Comparison of ENCODE assay signal across 1 cellular context in genomic region chr1:54018635-54019034, GRCh38.
TF ChIP-seq lines count a peak whose summit lies in the region.

No MANE protein-coding gene starts in this region.

TF ChIP-seq in HepG2, 621 proteins besides CTCF, POLR2A, EP300 and RAD21:
- no peak for TF ChIP-seq ZNF816 (CRISPR knock-in tag; IDR thresholded peaks at IDR 0.05; ENCODE audit: borderline replicate concordance)
- TF ChIP-seq NCOA1 (CRISPR knock-in tag; IDR thresholded peaks at IDR 0.05), result no peak
- TF ChIP-seq HBP1 (CRISPR knock-in tag; IDR thresholded peaks at IDR 0.05; ENCODE audit: low read depth), result no peak
- no peak for TF ChIP-seq ZNF773 (CRISPR knock-in tag; IDR thresholded peaks at IDR 0.05; ENCODE audit: borderline replicate concordance)
- TF ChIP-seq NCOR1 (IDR thresholded peaks at IDR 0.05; ENCODE audit: borderline replicate concordance, low read length), result no peak
- no peak for TF ChIP-seq AFF4 (CRISPR knock-in tag; IDR thresholded peaks at IDR 0.05)
- no peak for TF ChIP-seq NRL (CRISPR knock-in tag; IDR thresholded peaks at IDR 0.05; ENCODE audit: borderline replicate concordance)
- no peak for TF ChIP-seq BRF2 (CRISPR knock-in tag; IDR thresholded peaks at IDR 0.05)
- TF ChIP-seq DMTF1 (CRISPR knock-in tag; IDR thresholded peaks at IDR 0.05), result no peak
- TF ChIP-seq GLI4 (CRISPR knock-in tag; IDR thresholded peaks at IDR 0.05; ENCODE audit: borderline replicate concordance), result no peak
- TF ChIP-seq ASH2L (IDR thresholded peaks at IDR 0.05; ENCODE audit: insufficient read length, low read depth, low read length), result no peak
- no peak for TF ChIP-seq ZNF451 (CRISPR knock-in tag; IDR thresholded peaks at IDR 0.05)
- TF ChIP-seq ARNT2 (CRISPR knock-in tag; IDR thresholded peaks at IDR 0.05; ENCODE audit: low read depth), result no peak
- no peak for TF ChIP-seq ZNF510 (CRISPR knock-in tag; IDR thresholded peaks at IDR 0.05; ENCODE audit: low read depth)
- TF ChIP-seq ZNF777 (CRISPR knock-in tag; IDR thresholded peaks at IDR 0.05), result no peak
- no peak for TF ChIP-seq NR1H2 (CRISPR knock-in tag; IDR thresholded peaks at IDR 0.05; ENCODE audit: borderline replicate concordance, low read depth)
- TF ChIP-seq CSRNP2 (CRISPR knock-in tag; conservative IDR thresholded peaks at IDR 0.05; ENCODE audit: low read depth), result no peak
TF ChIP-seq in HepG2: peak in this region for 0.
